In the genomic region with DNA sequence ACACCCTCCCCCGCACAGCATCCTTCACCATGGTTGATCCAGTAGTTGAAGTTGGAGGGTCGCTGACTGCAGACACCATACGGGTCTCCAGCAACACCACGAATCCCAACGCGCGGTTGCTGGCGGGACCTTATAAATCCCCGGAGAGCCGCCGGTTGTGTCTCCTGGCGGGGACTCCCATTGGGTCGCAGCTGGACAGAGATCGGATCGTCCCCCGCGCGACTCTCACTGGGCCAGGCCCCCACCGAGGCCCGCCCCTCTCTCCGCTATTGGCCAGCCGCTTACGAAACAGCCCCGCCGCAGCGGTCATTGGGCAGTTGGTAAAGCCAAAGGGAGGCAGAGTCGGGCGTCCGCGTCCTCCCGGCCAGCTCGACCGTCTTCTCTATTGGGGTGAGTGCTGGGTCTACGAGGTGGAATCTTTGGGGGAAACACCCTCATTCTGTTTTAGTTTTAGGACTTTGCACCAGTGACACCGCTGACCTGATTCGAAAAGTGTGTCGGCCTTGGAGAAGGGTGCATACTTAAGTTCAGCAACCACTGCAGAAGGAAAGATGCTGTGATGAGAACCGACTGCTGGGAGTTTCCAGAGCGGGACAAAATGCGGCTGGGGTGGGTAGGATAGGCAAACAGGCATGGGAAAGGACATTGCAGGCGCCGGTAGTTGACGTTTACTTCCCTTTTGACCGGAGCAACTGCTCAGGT, we compare ENCODE assay signal across 8 cellular contexts. TPM values are rescaled to one million over a fixed set of nuclear protein-coding genes. Genes with fewer than 3 reads are reported as not detected.
A peak's percentile ranks its signal among the peaks of the same experiment; 100 is the strongest.
DNase-seq lines count a peak whose midpoint lies in the region; ATAC-seq lines count a peak whose summit lies in the region.

No MANE protein-coding gene starts in this region.

- no peaks in the 10 kb centered on the region for H3K4me1 ChIP-seq in mesendoderm (ENCODE audit: control insufficient read depth, low read depth, low read length)

- CTCF ChIA-PET in activated CD8-positive, alpha-beta T cell treated with anti-CD3 and anti-CD28 coated beads, Interleukin-2, amount 10 ng/mL, durations not matched to agents 7 days and 5 days (lab: Charles Lee): interaction anchor here (1.0 to 4.6 kb wide), 3 partner anchors 9 to 58 kb away, joined by 4 to 26 read pairs (median 4); no protein-coding TSS in a partner anchor

- DNase-seq in AG08396 (ENCODE audit: low spot score) (peak; percentile 97), NCI-H510A (lab: John Stamatoyannopoulos, UW) (peak; percentile 95), epidermal melanocyte (ENCODE audit: insufficient read length, low spot score) (peak; percentile 81), mesendoderm (peak; percentile 94)
- DNase-seq in activated CD8-positive, alpha-beta T cell treated with anti-CD3 and anti-CD28 coated beads, Interleukin-2, amount 10 ng/mL, durations not matched to agents 7 days and 5 days: peak; percentile 58
- peak; percentile 72 for DNase-seq in stimulated activated CD8-positive, alpha-beta memory T cell treated with anti-CD3 and anti-CD28 coated beads, Interleukin-4, amount 100 ng/mL, for 48 hours

- H3K27ac ChIP-seq in mesendoderm (ENCODE audit: low read depth, low read length): no peak overlapping the region

- peaks cover 3% of the 10 kb centered on the region for H3K36me3 ChIP-seq in mesendoderm (ENCODE audit: control insufficient read depth, insufficient read depth, low read length)

- no peak overlapping the region for H3K23ac ChIP-seq in mesendoderm (ENCODE audit: low read length)

- no peak overlapping the region for H2BK5ac ChIP-seq in mesendoderm (ENCODE audit: low read length)

- peak overlapping the region; percentile 78 for H3K9ac ChIP-seq in mesendoderm (ENCODE audit: low read length)

- peak overlapping the region; percentile 98 for H3K4me2 ChIP-seq in mesendoderm (ENCODE audit: low read length)

- H3K18ac ChIP-seq in mesendoderm (ENCODE audit: low read length): no peak overlapping the region

- no peaks in the 10 kb centered on the region for H3K27me3 ChIP-seq in mesendoderm (ENCODE audit: insufficient read depth, low read length, poor library complexity)

- no peak overlapping the region for H4K8ac ChIP-seq in mesendoderm (ENCODE audit: low read depth, low read length)

- H3K4me3 Mint-ChIP-seq in activated CD8-positive, alpha-beta T cell treated with anti-CD3 and anti-CD28 coated beads, Interleukin-2, amount 10 ng/mL, durations not matched to agents 7 days and 5 days: peak overlapping the region; percentile 68

- H3K4me1 Mint-ChIP-seq in activated CD8-positive, alpha-beta T cell treated with anti-CD3 and anti-CD28 coated beads, Interleukin-2, amount 10 ng/mL, durations not matched to agents 7 days and 5 days (ENCODE audit: low read depth): peaks cover 8% of the 10 kb centered on the region

- WGBS in mesendoderm (ENCODE audit: extremely low coverage, insufficient coverage, low lambda C conversion rate): no CpG with 5 or more reads among the region's 44 CpGs

- no peak overlapping the region for H3K4ac ChIP-seq in mesendoderm (ENCODE audit: low read depth, low read length)

- no peak overlapping the region for H2BK15ac ChIP-seq in mesendoderm (replicated peaks; ENCODE audit: low read depth)

- H2BK120ac ChIP-seq in mesendoderm (ENCODE audit: low read depth, low read length): no peak overlapping the region

- peaks cover 6% of the 10 kb centered on the region for H3K79me2 ChIP-seq in mesendoderm (ENCODE audit: control insufficient read depth, insufficient read depth, low read length)

- H4K5ac ChIP-seq in mesendoderm (ENCODE audit: low read length): no peak overlapping the region

- POLR2A ChIA-PET in activated CD8-positive, alpha-beta T cell treated with anti-CD3 and anti-CD28 coated beads, Interleukin-2, amount 10 ng/mL, durations not matched to agents 7 days and 5 days (lab: Charles Lee): interaction anchor here (1.2 kb wide), 1 partner anchor 13 kb away, joined by 3 read pairs; no protein-coding TSS in a partner anchor

- H3K27me3 Mint-ChIP-seq in activated CD8-positive, alpha-beta T cell treated with anti-CD3 and anti-CD28 coated beads, Interleukin-2, amount 10 ng/mL, durations not matched to agents 7 days and 5 days (ENCODE audit: low read depth): peaks cover 55% of the 10 kb centered on the region

- H3K4me3 ChIP-seq in mesendoderm (ENCODE audit: low read length): peak overlapping the region; percentile 74

- no peak overlapping the region for H2AK5ac ChIP-seq in mesendoderm (ENCODE audit: low read length)

- H3K36me3 Mint-ChIP-seq in activated CD8-positive, alpha-beta T cell treated with anti-CD3 and anti-CD28 coated beads, Interleukin-2, amount 10 ng/mL, durations not matched to agents 7 days and 5 days (ENCODE audit: low read depth): no peaks in the 10 kb centered on the region

- H3K79me1 ChIP-seq in mesendoderm (ENCODE audit: low read length): peaks cover 6% of the 10 kb centered on the region

- peak; percentile 73 for ATAC-seq in GM18907 (IDR thresholded peaks at IDR 0.05; ENCODE audit: unreplicated experiment)
- ATAC-seq in HG03342 (IDR thresholded peaks at IDR 0.05; ENCODE audit: unreplicated experiment): peak; percentile 81
- ATAC-seq in activated CD8-positive, alpha-beta T cell treated with anti-CD3 and anti-CD28 coated beads, Interleukin-2, amount 10 ng/mL, durations not matched to agents 7 days and 5 days: peak; percentile 89

- H3K56ac ChIP-seq in mesendoderm (ENCODE audit: low read length): peak overlapping the region; percentile 87

- no peak overlapping the region for H3K27ac Mint-ChIP-seq in activated CD8-positive, alpha-beta T cell treated with anti-CD3 and anti-CD28 coated beads, Interleukin-2, amount 10 ng/mL, durations not matched to agents 7 days and 5 days

- H3K9me3 Mint-ChIP-seq in activated CD8-positive, alpha-beta T cell treated with anti-CD3 and anti-CD28 coated beads, Interleukin-2, amount 10 ng/mL, durations not matched to agents 7 days and 5 days (ENCODE audit: insufficient read depth): no peaks in the 10 kb centered on the region

RNA-seq across cellular contexts. Expression of a gene that starts 27.4 kb away (rescaled TPM):
- total RNA-seq in activated CD8-positive, alpha-beta T cell treated with anti-CD3 and anti-CD28 coated beads, Interleukin-2, amount 10 ng/mL, durations not matched to agents 7 days and 5 days: 10 to 100 TPM; 13.6 TPM
- 8.1 TPM for polyA plus RNA-seq in mesendoderm (2013, experiment 1 of 2)
- polyA plus RNA-seq in mesendoderm (2013, experiment 2 of 2): 8.2 TPM

RNA-seq across cellular contexts. Expression of a gene that starts 50.8 kb away (rescaled TPM):
- total RNA-seq in activated CD8-positive, alpha-beta T cell treated with anti-CD3 and anti-CD28 coated beads, Interleukin-2, amount 10 ng/mL, durations not matched to agents 7 days and 5 days: under 1 TPM in 1 of 2 experiments, not detected in 1; 0.83 TPM
- 7.5 TPM for polyA plus RNA-seq in mesendoderm (2013, experiment 1 of 2)
- 7.4 TPM for polyA plus RNA-seq in mesendoderm (2013, experiment 2 of 2)

RNA-seq across cellular contexts. Expression of a gene that starts 53.4 kb away (rescaled TPM):
- total RNA-seq in activated CD8-positive, alpha-beta T cell treated with anti-CD3 and anti-CD28 coated beads, Interleukin-2, amount 10 ng/mL, durations not matched to agents 7 days and 5 days: 10 to 100 TPM; 47.6 to 52.2 TPM
- polyA plus RNA-seq in mesendoderm (2013, experiment 1 of 2): 47.8 TPM
- polyA plus RNA-seq in mesendoderm (2013, experiment 2 of 2): 48.1 TPM
